ENCODE assay signal across 8 cellular contexts in the genomic region with DNA sequence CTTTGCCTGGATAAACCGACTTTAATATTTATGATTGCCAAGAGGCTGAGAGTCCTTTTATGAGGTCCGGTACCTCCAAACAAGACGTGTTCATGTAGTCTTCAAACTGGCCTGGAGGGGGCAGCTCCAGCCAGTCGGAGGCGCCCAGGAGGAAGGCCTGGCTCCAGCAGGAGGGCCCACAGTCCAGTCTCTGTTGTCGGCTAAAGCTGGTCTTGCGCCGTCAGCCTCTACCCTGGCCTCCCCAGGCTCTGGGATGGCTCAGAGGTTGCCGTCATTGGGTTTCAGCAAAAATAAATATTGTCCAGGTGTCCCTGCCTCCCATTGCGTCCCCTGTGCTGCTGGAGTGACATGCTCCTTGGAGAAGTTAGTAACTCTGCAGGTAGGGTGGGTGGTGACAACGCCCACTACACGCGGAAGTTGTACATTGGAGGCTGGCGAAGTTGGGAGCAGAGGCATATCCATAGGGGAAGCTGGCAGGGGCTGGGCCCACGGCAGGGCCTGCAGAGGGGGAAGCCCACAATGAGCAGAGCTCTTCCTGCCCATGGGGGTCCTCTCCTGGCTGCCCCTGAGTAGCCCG. TPM values are rescaled to one million over a fixed set of nuclear protein-coding genes. Genes with fewer than 3 reads are reported as not detected.
DNase-seq lines count a peak whose midpoint lies in the region; ATAC-seq, FAIRE-seq and TF ChIP-seq lines count a peak whose summit lies in the region.

No MANE protein-coding gene starts in this region.

- peak; percentile 23 to 29 for ATAC-seq in CD4-positive, CD25-positive, alpha-beta regulatory T cell (ENCODE audit: low read depth in 2 of 2)
- ATAC-seq in K562 (peak; percentile 84), psoas muscle (peak; percentile 60 to 66 (median 64)), GM21717 (IDR thresholded peaks at IDR 0.05; ENCODE audit: unreplicated experiment) (no peak)

- H3K27me3 ChIP-seq in CD4-positive, CD25-positive, alpha-beta regulatory T cell (ENCODE audit: control insufficient read depth, insufficient read depth, low read length) = no peaks in the 10 kb centered on the region
- no peaks in the 10 kb centered on the region for H3K27me3 ChIP-seq in Peyer's patch
- peaks cover 15 to 29% of the 10 kb centered on the region in 2 experiments; a peak in 4 of 5 replicates for H3K27me3 ChIP-seq in K562 (ENCODE audit: control insufficient read depth in 2 of 2, insufficient read depth in 2 of 2, low read length in 2 of 2)
- H3K27me3 ChIP-seq in psoas muscle (ENCODE audit: insufficient read depth in 3 of 3, low read length in 2 of 3) = no peaks in the 10 kb centered on the region

- H3K4me1 Mint-ChIP-seq in CD4-positive, CD25-positive, alpha-beta regulatory T cell = peaks cover 5 to 30% (median 13%) of the 10 kb centered on the region in 4 donors

- peak overlapping the region; percentile 90 for H3K4me2 ChIP-seq in K562 (ENCODE audit: insufficient read depth, low read length)

- peak overlapping the region; percentile 18 for H3K4me3 ChIP-seq in CD4-positive, CD25-positive, alpha-beta regulatory T cell (ENCODE audit: low read depth, low read length)
- H3K4me3 ChIP-seq in Peyer's patch (peak overlapping the region; percentile 79 to 100 (median 97)), K562 (peak overlapping the region; percentile 76), psoas muscle (peak overlapping the region; percentile 73)

- no peaks in the 10 kb centered on the region for H3K9me3 ChIP-seq in CD4-positive, CD25-positive, alpha-beta regulatory T cell (ENCODE audit: control insufficient read depth in 2 of 2, low read length in 2 of 2)
- H3K9me3 ChIP-seq in Peyer's patch = no peaks in the 10 kb centered on the region
- no peaks in the 10 kb centered on the region for H3K9me3 ChIP-seq in K562 (replicated peaks; ENCODE audit: control insufficient read depth, insufficient read depth, low read depth, low read length)
- no peaks in the 10 kb centered on the region for H3K9me3 ChIP-seq in psoas muscle

- no peaks in the 10 kb centered on the region for H3K27me3 Mint-ChIP-seq in CD4-positive, CD25-positive, alpha-beta regulatory T cell

- peak overlapping the region; percentile 80 to 96 for H3K9ac ChIP-seq in K562 (ENCODE audit: insufficient read depth in 1 of 2, low read depth in 2 of 2, low read length in 2 of 2)

- in situ Hi-C loops in KBM-7 (cut with MboI; ENCODE audit: low pct_unique_long_range_greater_than_20kb, low sequenced_read_pairs) = loop anchor here (25.0 kb wide), 1 partner anchor 92 kb away; no protein-coding TSS in a partner anchor
- in situ Hi-C loops in K562 (cut with MboI) = loop anchor here (5.0 kb wide), 1 partner anchor 448 kb away; no protein-coding TSS in a partner anchor

- peak overlapping the region; percentile 90 to 97 (median 93) for H3K4me3 Mint-ChIP-seq in CD4-positive, CD25-positive, alpha-beta regulatory T cell

- TF ChIP-seq RAD21 in K562 (CRISPR knock-in tag; conservative IDR thresholded peaks at IDR 0.05 in 1 of 2, IDR thresholded peaks at IDR 0.05 in 1 of 2) = peak; percentile 100

- DNase-seq in CD4-positive, CD25-positive, alpha-beta regulatory T cell = peak in 2 of 3 donors; percentile 28 to 77
- DNase-seq in GM19238 (ENCODE audit: insufficient read length, low spot score) = peak; percentile 72
- peak; percentile 79 for DNase-seq in KBM-7
- DNase-seq in Peyer's patch = peak; percentile 64 to 89 (median 82)
- DNase-seq in K562 (ENCODE audit: extremely low read depth in 1 of 4, low spot score in 3 of 4) = peak; percentile 93 to 99 (median 95)
- peak; percentile 74 to 78 for DNase-seq in hippocampal formation (lab: John Stamatoyannopoulos, UW)
- peak; percentile 78 to 87 for DNase-seq in psoas muscle

- 30% methylated on average over 16 of the region's 16 CpGs for WGBS in K562 (ENCODE audit: insufficient coverage, low coverage, missing lambda C conversion rate)
- 37 to 42% (median 38%) methylated on average over 16 of the region's 16 CpGs for WGBS in psoas muscle, 3 donors

- intact Hi-C loops in K562 (cut with micrococcal nuclease) = loop anchor here (1.0 to 5.0 kb wide), 9 partner anchors 35 to 451 kb away; a partner anchor contains a TSS
- intact Hi-C loops in psoas muscle (cut with DNase I) = loop anchor here in 1 of 2 donors (5.0 to 10.0 kb wide), 2 partner anchors 37 to 205 kb away; a partner anchor contains a TSS

- no peak for TF ChIP-seq POLR2A in Peyer's patch (IDR thresholded peaks at IDR 0.05)
- TF ChIP-seq POLR2A in K562 (conservative IDR thresholded peaks at IDR 0.05) = no peak

- CTCF ChIA-PET in K562 (lab: Yijun Ruan, JAX; ENCODE audit: low intra/inter-chr PET ratio) = interaction anchor here (1.0 to 2.6 kb wide), 4 partner anchors 35 to 450 kb away, joined by 3 to 31 read pairs (median 10); a partner anchor contains a TSS

- H3K4me1 ChIP-seq in CD4-positive, CD25-positive, alpha-beta regulatory T cell (ENCODE audit: control insufficient read depth, insufficient read depth, low read length, poor library complexity, severe bottlenecking) = peaks cover 20% of the 10 kb centered on the region
- H3K4me1 ChIP-seq in Peyer's patch (peaks cover 0 to 29% (median 16%) of the 10 kb centered on the region in 4 donors), K562 (replicated peaks in 1 of 2; ENCODE audit: control insufficient read depth in 2 of 2, insufficient read depth in 2 of 2, low read length in 2 of 2) (peaks cover 27 to 88% of the 10 kb centered on the region in 2 experiments), psoas muscle (peaks cover 18% of the 10 kb centered on the region)

- no peaks in the 10 kb centered on the region for H3K9me3 Mint-ChIP-seq in CD4-positive, CD25-positive, alpha-beta regulatory T cell

- H2AFZ ChIP-seq in K562 (ENCODE audit: low read depth, low read length) = peak overlapping the region; percentile 90

- peaks cover 8% of the 10 kb centered on the region for H3K9me1 ChIP-seq in K562 (ENCODE audit: control insufficient read depth, insufficient read depth, low read length)

- peaks cover 17% of the 10 kb centered on the region; the same call in 1 of the 2 replicates for H4K20me1 ChIP-seq in K562 (replicated peaks; ENCODE audit: control insufficient read depth, insufficient read depth, low read length)

- peaks cover 38% of the 10 kb centered on the region for H3K79me2 ChIP-seq in K562 (ENCODE audit: control insufficient read depth, insufficient read depth, low read length)

- peak overlapping the region; percentile 67 to 89 (median 76) for H3K27ac Mint-ChIP-seq in CD4-positive, CD25-positive, alpha-beta regulatory T cell

- BruUV-seq in K562 (replicated peaks; lab: Mats Ljungman, UMichigan) = no TSS peak

- FAIRE-seq in K562 (lab: Jason Lieb, UNC) = peak; percentile 99

- POLR2A ChIA-PET in K562 (lab: Yijun Ruan, JAX) = interaction anchor here (0.5 to 11.1 kb wide), 38 partner anchors 8 to 1064 kb away, joined by 3 to 191 read pairs (median 4); a partner anchor contains a TSS

- H3K27ac ChIP-seq in CD4-positive, CD25-positive, alpha-beta regulatory T cell (ENCODE audit: insufficient read depth, low read length, poor library complexity, severe bottlenecking) = peak overlapping the region; percentile 69
- H3K27ac ChIP-seq in Peyer's patch (peak overlapping the region; percentile 90 to 100 (median 94)), K562 (ENCODE audit: extremely low read depth, low read depth, low read length) (peak overlapping the region; percentile 85), psoas muscle (peak overlapping the region; percentile 82)

- no peaks in the 10 kb centered on the region for H3K36me3 Mint-ChIP-seq in CD4-positive, CD25-positive, alpha-beta regulatory T cell

- TF ChIP-seq EP300 in K562 (IDR thresholded peaks at IDR 0.05; ENCODE audit: low read length) = peak; percentile 64; the same call in 1 of the 2 replicates

- TF ChIP-seq CTCF in Peyer's patch (IDR thresholded peaks at IDR 0.05) (peak; percentile 44 to 85 (median 74)), K562 (IDR thresholded peaks at IDR 0.05 in 2 of 3, conservative IDR thresholded peaks at IDR 0.05 in 1 of 3; ENCODE audit: insufficient read depth in 2 of 3, low read depth in 1 of 3, low read length in 3 of 3) (peak; percentile 99 to 100 (median 99)), psoas muscle (IDR thresholded peaks at IDR 0.05) (peak; percentile 60)

- no peaks in the 10 kb centered on the region for H3K36me3 ChIP-seq in CD4-positive, CD25-positive, alpha-beta regulatory T cell (ENCODE audit: control insufficient read depth, insufficient read depth, low read length)
- H3K36me3 ChIP-seq in Peyer's patch (peaks cover 0 to 15% (median 0%) of the 10 kb centered on the region in 3 donors), K562 (ENCODE audit: control insufficient read depth, insufficient read depth, low read length) (peaks cover 29% of the 10 kb centered on the region; the same call in 2 of the 3 replicates), psoas muscle (ENCODE audit: insufficient read depth in 1 of 2, low read depth in 1 of 2) (peaks cover 0 to 61% of the 10 kb centered on the region in 2 donors)

RNA-seq across cellular contexts. Expression of a gene that starts 1.0 kb away (rescaled TPM):
- 27.6 TPM for total RNA-seq in CD4-positive, CD25-positive, alpha-beta regulatory T cell
- polyA plus RNA-seq in CD4-positive, CD25-positive, alpha-beta regulatory T cell = 10 to 100 TPM; 38.9 to 62.9 (median 52.6) TPM
- total RNA-seq in Peyer's patch (100 to 1,000 TPM in 3 of 4 donors, 10 to 100 TPM in 1; 68.5 to 229 (median 185) TPM), K562 (2014; rRNA removed) (329 and 469 TPM in 2 replicates), K562 (2014; rRNA removed; fragmentation: Illumina TruSeq; extraction: Trizol) (54.3 and 89.6 TPM in 2 replicates), K562 (2015; rRNA removed; fragmentation: Illumina TruSeq; extraction: Trizol) (109 and 119 TPM in 2 replicates), K562 (2021) (399 and 408 TPM in 2 replicates), psoas muscle (10 to 100 TPM in 2 of 4 donors, 1 to 10 TPM in 2; 7.3 to 23.1 (median 13.0) TPM)
- 34.4 and 107 TPM in 2 replicates for total RNA-seq in K562 (2011; cell fraction: chromatin; rRNA removed; ENCODE audit: low replicate concordance)
- total RNA-seq in K562 (2011; cell fraction: nucleolus; rRNA removed) = 114 and 122 TPM in 2 replicates
- 76.8 and 81.5 TPM in 2 replicates for total RNA-seq in K562 (2011; cell fraction: nucleoplasm; rRNA removed)
- polyA plus RNA-seq in K562 (2011; rRNA removed) (110 and 216 TPM in 2 replicates), K562 (2014; fragmentation: Illumina TruSeq; extraction: Trizol) (183 and 239 TPM in 2 replicates), K562 (2014; fragmentation: Nextera tagmentation; extraction: Ambion mirVana) (10 to 100 TPM; 11.0 to 23.7 TPM), K562 (2014; rRNA removed) (248 and 262 TPM in 2 replicates), psoas muscle (10 to 100 TPM in 2 of 3 donors, 1 to 10 TPM in 1; 7.5 to 20.1 (median 10.8) TPM)
- 329 and 368 TPM in 2 replicates for polyA plus RNA-seq in K562 (2011; cell fraction: cytosol; rRNA removed)
- polyA plus RNA-seq in K562 (2011; cell fraction: nucleus; rRNA removed) = 294 and 343 TPM in 2 replicates
- 272 and 330 TPM in 2 replicates for polyA plus RNA-seq in K562 (2012)
- 64.7 and 77.1 TPM in 2 replicates for polyA minus RNA-seq in K562 (2011; rRNA and poly(A)+ RNA removed)
- polyA minus RNA-seq in K562 (2011; cell fraction: cytosol; rRNA and poly(A)+ RNA removed) = 103 and 287 TPM in 2 replicates
- 46.3 and 88.1 TPM in 2 replicates for polyA minus RNA-seq in K562 (2011; cell fraction: nucleus; rRNA and poly(A)+ RNA removed)

RNA-seq across cellular contexts. Expression of a gene that starts 29.5 kb away (rescaled TPM):
- total RNA-seq in CD4-positive, CD25-positive, alpha-beta regulatory T cell = not detected
- polyA plus RNA-seq in CD4-positive, CD25-positive, alpha-beta regulatory T cell = not detected
- total RNA-seq in Peyer's patch = not detected
- not detected in 2 replicates for total RNA-seq in K562 (2011; cell fraction: chromatin; rRNA removed; ENCODE audit: low replicate concordance)
- not detected in 2 replicates for total RNA-seq in K562 (2011; cell fraction: nucleolus; rRNA removed)
- not detected in 2 replicates for total RNA-seq in K562 (2011; cell fraction: nucleoplasm; rRNA removed)
- not detected in 2 replicates for total RNA-seq in K562 (2014; rRNA removed)
- total RNA-seq in K562 (2014; rRNA removed; fragmentation: Illumina TruSeq; extraction: Trizol) = not detected in 2 replicates
- not detected in 2 replicates for total RNA-seq in K562 (2015; rRNA removed; fragmentation: Illumina TruSeq; extraction: Trizol)
- total RNA-seq in K562 (2021) = not detected in 2 replicates
- polyA plus RNA-seq in K562 (2011; rRNA removed) = not detected in 2 replicates
- not detected in 2 replicates for polyA plus RNA-seq in K562 (2011; cell fraction: cytosol; rRNA removed)
- polyA plus RNA-seq in K562 (2011; cell fraction: nucleus; rRNA removed) = not detected in 2 replicates
- not detected in 2 replicates for polyA plus RNA-seq in K562 (2012)
- polyA plus RNA-seq in K562 (2014; fragmentation: Illumina TruSeq; extraction: Trizol) = not detected in 2 replicates
- not detected for polyA plus RNA-seq in K562 (2014; fragmentation: Nextera tagmentation; extraction: Ambion mirVana)
- polyA plus RNA-seq in K562 (2014; rRNA removed) = not detected in 2 replicates
- not detected in 2 replicates for polyA minus RNA-seq in K562 (2011; rRNA and poly(A)+ RNA removed)
- polyA minus RNA-seq in K562 (2011; cell fraction: cytosol; rRNA and poly(A)+ RNA removed) = not detected in 2 replicates
- polyA minus RNA-seq in K562 (2011; cell fraction: nucleus; rRNA and poly(A)+ RNA removed) = not detected in 2 replicates
- total RNA-seq in psoas muscle = not detected
- polyA plus RNA-seq in psoas muscle = not detected

RNA-seq across cellular contexts. Expression of a gene that starts 35.1 kb away (rescaled TPM):
- total RNA-seq in CD4-positive, CD25-positive, alpha-beta regulatory T cell = 47.3 TPM
- polyA plus RNA-seq in CD4-positive, CD25-positive, alpha-beta regulatory T cell = 10 to 100 TPM in 3 of 4 donors, 1 to 10 TPM in 1; 10.0 to 12.5 (median 11.2) TPM
- total RNA-seq in Peyer's patch (10 to 100 TPM; 10.1 to 36.3 (median 14.3) TPM), K562 (2014; rRNA removed) (42.5 and 47.4 TPM in 2 replicates), K562 (2014; rRNA removed; fragmentation: Illumina TruSeq; extraction: Trizol) (9.4 and 10.7 TPM in 2 replicates), K562 (2015; rRNA removed; fragmentation: Illumina TruSeq; extraction: Trizol) (28.3 and 30.9 TPM in 2 replicates), K562 (2021) (51.3 and 52.8 TPM in 2 replicates), psoas muscle (10 to 100 TPM in 3 of 4 donors, 1 to 10 TPM in 1; 7.9 to 14.0 (median 10.9) TPM)
- 22.9 and 43.9 TPM in 2 replicates for total RNA-seq in K562 (2011; cell fraction: chromatin; rRNA removed; ENCODE audit: low replicate concordance)
- 30.7 and 33.7 TPM in 2 replicates for total RNA-seq in K562 (2011; cell fraction: nucleolus; rRNA removed)
- total RNA-seq in K562 (2011; cell fraction: nucleoplasm; rRNA removed) = 20.2 and 27.2 TPM in 2 replicates
- polyA plus RNA-seq in K562 (2011; rRNA removed) (26.8 and 44.0 TPM in 2 replicates), K562 (2014; fragmentation: Illumina TruSeq; extraction: Trizol) (23.6 and 41.0 TPM in 2 replicates), K562 (2014; fragmentation: Nextera tagmentation; extraction: Ambion mirVana) (1 to 10 TPM in 1 of 2 experiments, under 1 TPM in 1; 0.70 to 1.9 TPM), K562 (2014; rRNA removed) (47.1 and 58.1 TPM in 2 replicates), psoas muscle (10 to 100 TPM in 2 of 3 donors, 1 to 10 TPM in 1; 9.3 to 13.6 (median 12.6) TPM)
- polyA plus RNA-seq in K562 (2011; cell fraction: cytosol; rRNA removed) = 44.3 and 59.3 TPM in 2 replicates
- polyA plus RNA-seq in K562 (2011; cell fraction: nucleus; rRNA removed) = 50.0 and 63.7 TPM in 2 replicates
- 34.4 and 35.2 TPM in 2 replicates for polyA plus RNA-seq in K562 (2012)
- polyA minus RNA-seq in K562 (2011; rRNA and poly(A)+ RNA removed) = 11.3 and 13.6 TPM in 2 replicates
- polyA minus RNA-seq in K562 (2011; cell fraction: cytosol; rRNA and poly(A)+ RNA removed) = 16.3 and 30.8 TPM in 2 replicates
- 11.7 and 24.3 TPM in 2 replicates for polyA minus RNA-seq in K562 (2011; cell fraction: nucleus; rRNA and poly(A)+ RNA removed)

RNA-seq across cellular contexts. Expression of a gene that starts 48.5 kb away (rescaled TPM):
- total RNA-seq in CD4-positive, CD25-positive, alpha-beta regulatory T cell = not detected
- not detected for polyA plus RNA-seq in CD4-positive, CD25-positive, alpha-beta regulatory T cell
- total RNA-seq in Peyer's patch (under 1 TPM in 1 of 4 donors, not detected in 3; 0.85 TPM), K562 (2014; rRNA removed) (not detected in 2 replicates), K562 (2014; rRNA removed; fragmentation: Illumina TruSeq; extraction: Trizol) (not detected in 2 replicates), K562 (2015; rRNA removed; fragmentation: Illumina TruSeq; extraction: Trizol) (not detected in 2 replicates), K562 (2021) (not detected in 2 replicates), psoas muscle (under 1 TPM in 1 of 4 donors, not detected in 3; 0.32 TPM)
- 0.21 TPM in 1 of 2 replicates, not detected in the other for total RNA-seq in K562 (2011; cell fraction: chromatin; rRNA removed; ENCODE audit: low replicate concordance)
- total RNA-seq in K562 (2011; cell fraction: nucleolus; rRNA removed) = not detected in 2 replicates
- 0.22 TPM in 1 of 2 replicates, not detected in the other for total RNA-seq in K562 (2011; cell fraction: nucleoplasm; rRNA removed)
- polyA plus RNA-seq in K562 (2011; rRNA removed) (not detected in 2 replicates), K562 (2014; fragmentation: Illumina TruSeq; extraction: Trizol) (not detected in 2 replicates), K562 (2014; fragmentation: Nextera tagmentation; extraction: Ambion mirVana) (not detected), K562 (2014; rRNA removed) (0.04 TPM in 1 of 2 replicates, not detected in the other), psoas muscle (under 1 TPM; 0.14 to 0.32 (median 0.23) TPM)
- 0.04 TPM in 1 of 2 replicates, not detected in the other for polyA plus RNA-seq in K562 (2011; cell fraction: cytosol; rRNA removed)
- 0.10 TPM in 1 of 2 replicates, not detected in the other for polyA plus RNA-seq in K562 (2011; cell fraction: nucleus; rRNA removed)
- polyA plus RNA-seq in K562 (2012) = not detected in 2 replicates
- not detected in 2 replicates for polyA minus RNA-seq in K562 (2011; rRNA and poly(A)+ RNA removed)
- not detected in 2 replicates for polyA minus RNA-seq in K562 (2011; cell fraction: cytosol; rRNA and poly(A)+ RNA removed)
- polyA minus RNA-seq in K562 (2011; cell fraction: nucleus; rRNA and poly(A)+ RNA removed) = not detected in 2 replicates

RNA-seq across cellular contexts. Expression of a gene that starts 57.3 kb away (rescaled TPM):
- 58.4 TPM for total RNA-seq in CD4-positive, CD25-positive, alpha-beta regulatory T cell
- 10 to 100 TPM; 51.8 to 75.2 (median 57.2) TPM for polyA plus RNA-seq in CD4-positive, CD25-positive, alpha-beta regulatory T cell
- total RNA-seq in Peyer's patch = 100 to 1,000 TPM in 1 of 4 donors, 10 to 100 TPM in 3; 49.5 to 101 (median 92.1) TPM
- total RNA-seq in K562 (2011; cell fraction: chromatin; rRNA removed; ENCODE audit: low replicate concordance) = 104 and 237 TPM in 2 replicates
- total RNA-seq in K562 (2011; cell fraction: nucleolus; rRNA removed) = 233 and 250 TPM in 2 replicates
- total RNA-seq in K562 (2011; cell fraction: nucleoplasm; rRNA removed) = 163 and 192 TPM in 2 replicates
- total RNA-seq in K562 (2014; rRNA removed) = 62.9 and 79.7 TPM in 2 replicates
- total RNA-seq in K562 (2014; rRNA removed; fragmentation: Illumina TruSeq; extraction: Trizol) = 25.0 and 31.7 TPM in 2 replicates
- total RNA-seq in K562 (2015; rRNA removed; fragmentation: Illumina TruSeq; extraction: Trizol) = 52.2 and 56.7 TPM in 2 replicates
- 101 and 103 TPM in 2 replicates for total RNA-seq in K562 (2021)
- 45.6 and 65.3 TPM in 2 replicates for polyA plus RNA-seq in K562 (2011; rRNA removed)
- 87.9 and 92.8 TPM in 2 replicates for polyA plus RNA-seq in K562 (2011; cell fraction: cytosol; rRNA removed)
- 96.5 and 99.6 TPM in 2 replicates for polyA plus RNA-seq in K562 (2011; cell fraction: nucleus; rRNA removed)
- polyA plus RNA-seq in K562 (2012) = 68.2 and 87.4 TPM in 2 replicates
- polyA plus RNA-seq in K562 (2014; fragmentation: Illumina TruSeq; extraction: Trizol) = 56.7 and 59.7 TPM in 2 replicates
- polyA plus RNA-seq in K562 (2014; fragmentation: Nextera tagmentation; extraction: Ambion mirVana) = under 1 TPM; 0.69 to 0.70 TPM
- polyA plus RNA-seq in K562 (2014; rRNA removed) = 54.1 and 56.4 TPM in 2 replicates
- 59.4 and 60.5 TPM in 2 replicates for polyA minus RNA-seq in K562 (2011; rRNA and poly(A)+ RNA removed)
- 76.8 and 101 TPM in 2 replicates for polyA minus RNA-seq in K562 (2011; cell fraction: cytosol; rRNA and poly(A)+ RNA removed)
- 59.6 and 106 TPM in 2 replicates for polyA minus RNA-seq in K562 (2011; cell fraction: nucleus; rRNA and poly(A)+ RNA removed)
- 10 to 100 TPM; 13.1 to 27.6 (median 25.9) TPM for total RNA-seq in psoas muscle
- 10 to 100 TPM; 13.2 to 24.5 (median 15.0) TPM for polyA plus RNA-seq in psoas muscle

Comparison
In these comparisons a context has a peak if more than half of its experiments do, and no peak if none do; other contexts are left out.
1. H3K4me3 ChIP-seq: peak in every context shown above with its lines; median percentile 97 in Peyer's patch; 76 in K562; 73 in psoas muscle; 18 in CD4-positive, CD25-positive, alpha-beta regulatory T cell.